Comparison of ENCODE assay signal across 24 cellular contexts in genomic region chr17:79538291-79538690, GRCh38.
DNase-seq lines count a peak whose midpoint lies in the region; ATAC-seq and TF ChIP-seq lines count a peak whose summit lies in the region.
"Had no signal": no experiment of that assay in that cellular context is flagged by ENCODE, and none has a peak within 500 bp of the region (broad histone marks: within the 10 kb centered on the region; RNA-seq: fewer than 3 reads in every experiment).

No MANE protein-coding gene starts in this region.

- H2AFZ ChIP-seq in IMR-90 (replicated peaks; ENCODE audit: low read length, poor library complexity) (peak overlapping the region; percentile 51), neural progenitor cell (replicated peaks) (no peak overlapping the region)
- H2AFZ ChIP-seq: GM23338 had no signal

- H3K18ac ChIP-seq in IMR-90 (ENCODE audit: low read depth, low read length): no peak overlapping the region

- H3K9me3 ChIP-seq in BLaER1 (no peaks in the 10 kb centered on the region), IMR-90 (ENCODE audit: control insufficient read depth, insufficient read depth, low read length) (no peaks in the 10 kb centered on the region; the same call in 1 of the 2 replicates), neural progenitor cell (ENCODE audit: low read depth) (no peaks in the 10 kb centered on the region)
- H3K9me3 ChIP-seq: A549, BE2C had no signal

- H3K27ac Mint-ChIP-seq in neural progenitor cell (no peak overlapping the region), immature natural killer cell (no peak overlapping the region)
- H3K27ac Mint-ChIP-seq: CD4-positive, CD25-positive, alpha-beta regulatory T cell; CD8-positive, alpha-beta T cell; GM23338 had no signal

- no peak overlapping the region for H2BK20ac ChIP-seq in IMR-90 (ENCODE audit: low read depth, low read length)

- H3K4ac ChIP-seq in IMR-90 (ENCODE audit: low read depth, low read length): no peak overlapping the region

- intact Hi-C loops in IMR-90 (cut with micrococcal nuclease) (no loop called here), posterior vena cava (cut with DNase I) (no loop called here)

- no peaks in the 10 kb centered on the region for H3K27me3 Mint-ChIP-seq in neural progenitor cell (ENCODE audit: insufficient read depth, low read depth)
- H3K27me3 Mint-ChIP-seq in immature natural killer cell (ENCODE audit: low read depth in 3 of 3): peaks cover 0 to 2% (median 2%) of the 10 kb centered on the region in 3 donors

- no peak overlapping the region for H4K8ac ChIP-seq in IMR-90 (ENCODE audit: low read depth in 2 of 2, low read length in 2 of 2)

- BruUV-seq in IMR-90 (replicated peaks; lab: Mats Ljungman, UMichigan): no TSS peak

- H4K20me1 ChIP-seq in BLaER1 (no peaks in the 10 kb centered on the region), IMR-90 (ENCODE audit: insufficient read depth, low read length) (no peaks in the 10 kb centered on the region), neural progenitor cell (ENCODE audit: low read depth) (no peaks in the 10 kb centered on the region)

- H3K27me3 ChIP-seq in BLaER1 (no peaks in the 10 kb centered on the region), IMR-90 (ENCODE audit: control insufficient read depth, insufficient read depth, low read length) (no peaks in the 10 kb centered on the region), neural progenitor cell (no peaks in the 10 kb centered on the region)

- in situ Hi-C loops in IMR-90 (cut with MboI; ENCODE audit: low sequenced_read_pairs): no loop called here

- H3K23ac ChIP-seq in IMR-90 (ENCODE audit: low read depth, low read length): no peak overlapping the region

- H3K4me1 Mint-ChIP-seq in neural progenitor cell: peaks cover 8% of the 10 kb centered on the region
- peaks cover 0 to 7% of the 10 kb centered on the region in 2 donors for H3K4me1 Mint-ChIP-seq in immature natural killer cell
- H3K4me1 Mint-ChIP-seq: CD4-positive, CD25-positive, alpha-beta regulatory T cell had no signal

- no peak overlapping the region for H3K14ac ChIP-seq in IMR-90 (replicated peaks; ENCODE audit: low read depth, low read length)

- no peak for ATAC-seq in IMR-90 (ENCODE audit: low read depth)
- ATAC-seq in GM21576 (IDR thresholded peaks at IDR 0.05; ENCODE audit: unreplicated experiment): no peak
- ATAC-seq: A549; CD8-positive, alpha-beta T cell; GM12878; GM23338; HCT116 had no signal

- no peak for TF ChIP-seq CTCF in IMR-90 (conservative IDR thresholded peaks at IDR 0.05; ENCODE audit: low read depth, low read length)
- TF ChIP-seq CTCF in neural progenitor cell (IDR thresholded peaks at IDR 0.05): no peak

- no peak for TF ChIP-seq POLR2A in IMR-90 (IDR thresholded peaks at IDR 0.05; ENCODE audit: low read depth, low read length)

- H3K56ac ChIP-seq in IMR-90 (ENCODE audit: extremely low read depth, insufficient read depth, low read length): no peak overlapping the region

- no peak overlapping the region for H3K4me3 ChIP-seq in BLaER1
- H3K4me3 ChIP-seq in IMR-90 (ENCODE audit: insufficient read depth, low read depth, low read length): no peak overlapping the region
- H3K4me3 ChIP-seq in neural progenitor cell: no peak overlapping the region
- H3K4me3 ChIP-seq: A549, GM12878, GM23338 had no signal

- H3K4me1 ChIP-seq in BLaER1 (peaks cover 50% of the 10 kb centered on the region), IMR-90 (ENCODE audit: control insufficient read depth, insufficient read depth, low read length) (no peaks in the 10 kb centered on the region), neural progenitor cell (no peaks in the 10 kb centered on the region)
- H3K4me1 ChIP-seq: BE2C had no signal

- 53% methylated on average over 2 of the region's 6 CpGs; no CpG with 5 or more reads in 1 of the 2 experiments for WGBS in IMR-90 (ENCODE audit: extremely low coverage in 2 of 2, insufficient read length in 1 of 2), 2 experiments

- peak overlapping the region; percentile 46; the same call in 1 of the 2 replicates for H3K9ac ChIP-seq in BLaER1
- H3K9ac ChIP-seq in IMR-90 (ENCODE audit: low read depth, low read length): no peak overlapping the region
- H3K9ac ChIP-seq in neural progenitor cell: no peak overlapping the region

- H4K5ac ChIP-seq in IMR-90 (ENCODE audit: low read depth, low read length): no peak overlapping the region

- H3F3A ChIP-seq in neural progenitor cell (ENCODE audit: low read depth): no peaks in the 10 kb centered on the region

- no peaks in the 10 kb centered on the region for H3K9me1 ChIP-seq in IMR-90 (ENCODE audit: insufficient read depth, low read length)

- POLR2A ChIA-PET in IMR-90 (lab: Charles Lee; ENCODE audit: unreplicated experiment): no interaction called here

- no peak overlapping the region for H4K91ac ChIP-seq in IMR-90 (ENCODE audit: insufficient read depth, low read depth, low read length)

- H3K9me3 Mint-ChIP-seq in neural progenitor cell (no peaks in the 10 kb centered on the region), immature natural killer cell (no peaks in the 10 kb centered on the region)
- H3K9me3 Mint-ChIP-seq: CD4-positive, CD25-positive, alpha-beta regulatory T cell; CD8-positive, alpha-beta T cell; GM23338; H9 had no signal

- TF ChIP-seq RAD21 in IMR-90 (IDR thresholded peaks at IDR 0.05; ENCODE audit: low read length): no peak

- H2BK15ac ChIP-seq in IMR-90 (ENCODE audit: low read depth, low read length): no peak overlapping the region

- no peak overlapping the region for H2BK120ac ChIP-seq in IMR-90 (ENCODE audit: low read depth, low read length)

- H3K4me2 ChIP-seq in BLaER1: peak overlapping the region; percentile 85
- H3K4me2 ChIP-seq in IMR-90 (ENCODE audit: low read depth, low read length): no peak overlapping the region
- H3K4me2 ChIP-seq in neural progenitor cell: no peak overlapping the region
- H3K4me2 ChIP-seq: A549, GM23338 had no signal

- H3K4me3 Mint-ChIP-seq in neural progenitor cell: peak overlapping the region; percentile 8
- no peak overlapping the region for H3K4me3 Mint-ChIP-seq in immature natural killer cell
- H3K4me3 Mint-ChIP-seq: CD4-positive, CD25-positive, alpha-beta regulatory T cell; CD8-positive, alpha-beta T cell; GM23338; H9 had no signal

- H3K36me3 Mint-ChIP-seq in neural progenitor cell (no peaks in the 10 kb centered on the region), immature natural killer cell (peaks cover 0 to 5% (median 0%) of the 10 kb centered on the region in 3 donors)
- H3K36me3 Mint-ChIP-seq: CD4-positive, CD25-positive, alpha-beta regulatory T cell; CD8-positive, alpha-beta T cell had no signal

- dilution Hi-C loops in IMR-90 (cut with HindIII; ENCODE audit: low sequenced_read_pairs, unreplicated experiment): no loop called here

- H2AK9ac ChIP-seq in IMR-90 (replicated peaks; ENCODE audit: low read depth, low read length, poor library complexity): peak overlapping the region; percentile 28

- H3K79me2 ChIP-seq in neural progenitor cell (ENCODE audit: low read depth): no peaks in the 10 kb centered on the region

- H3K36me3 ChIP-seq in BLaER1 (no peaks in the 10 kb centered on the region), IMR-90 (ENCODE audit: control insufficient read depth, insufficient read depth, low read length) (no peaks in the 10 kb centered on the region), neural progenitor cell (no peaks in the 10 kb centered on the region)
- H3K36me3 ChIP-seq: BE2C had no signal

- H3K79me1 ChIP-seq in IMR-90 (ENCODE audit: low read depth in 1 of 2, low read length in 2 of 2): no peaks in the 10 kb centered on the region

- no peak overlapping the region for H2AK5ac ChIP-seq in IMR-90 (ENCODE audit: low read depth, low read length)

- H2BK5ac ChIP-seq in IMR-90 (ENCODE audit: low read depth, low read length, poor library complexity, severe bottlenecking): no peak overlapping the region

- CTCF ChIA-PET in IMR-90 (lab: Yijun Ruan, JAX): no interaction called here

- no peak for DNase-seq in IMR-90
- no peak for DNase-seq in neural progenitor cell (ENCODE audit: low spot score)
- peak; percentile 43 for DNase-seq in posterior vena cava (ENCODE audit: low spot score)
- no peak for DNase-seq in immature natural killer cell
- no peak for DNase-seq in NCI-H1105 (lab: John Stamatoyannopoulos, UW)
- DNase-seq in ureter (ENCODE audit: low spot score): no peak
- DNase-seq: 8988T; ACHN; AML-193; BE2C; CD4-positive, CD25-positive, alpha-beta regulatory T cell; CD8-positive, alpha-beta T cell; DMS 273 treated with DMSO at 0.1 percent for 48 hours; DMS79; EL; GDM1; H9 had no signal

- H3K27ac ChIP-seq in BLaER1 (peak overlapping the region; percentile 16; the same call in 1 of the 2 replicates), IMR-90 (ENCODE audit: insufficient read depth, low read length) (no peak overlapping the region), neural progenitor cell (no peak overlapping the region)
- H3K27ac ChIP-seq: C4-2B had no signal

TF ChIP-seq in IMR-90, 13 proteins besides CTCF, POLR2A, EP300 and RAD21:
- no peak for TF ChIP-seq CEBPB (IDR thresholded peaks at IDR 0.05; ENCODE audit: low read depth, low read length)
